In genomic region chr12:114935658-114936057, GRCh38 we compare ENCODE assay signal across 1 cellular context.
TF ChIP-seq lines count a peak whose summit lies in the region.

No MANE protein-coding gene starts in this region.

TF ChIP-seq in GM23338, 12 proteins besides CTCF, POLR2A, EP300 and RAD21 (continued from another document):
- TF ChIP-seq ZNF462 (CRISPR knock-in tag; IDR thresholded peaks at IDR 0.05) = no peak
- no peak for TF ChIP-seq POLR2AphosphoS5 (IDR thresholded peaks at IDR 0.05; ENCODE audit: low read depth)
- no peak for TF ChIP-seq NANOG (IDR thresholded peaks at IDR 0.05; ENCODE audit: borderline replicate concordance)
- TF ChIP-seq ZNF114 (CRISPR knock-in tag; IDR thresholded peaks at IDR 0.05) = no peak
